ENCODE assay signal across 7 cellular contexts in the genomic region with DNA sequence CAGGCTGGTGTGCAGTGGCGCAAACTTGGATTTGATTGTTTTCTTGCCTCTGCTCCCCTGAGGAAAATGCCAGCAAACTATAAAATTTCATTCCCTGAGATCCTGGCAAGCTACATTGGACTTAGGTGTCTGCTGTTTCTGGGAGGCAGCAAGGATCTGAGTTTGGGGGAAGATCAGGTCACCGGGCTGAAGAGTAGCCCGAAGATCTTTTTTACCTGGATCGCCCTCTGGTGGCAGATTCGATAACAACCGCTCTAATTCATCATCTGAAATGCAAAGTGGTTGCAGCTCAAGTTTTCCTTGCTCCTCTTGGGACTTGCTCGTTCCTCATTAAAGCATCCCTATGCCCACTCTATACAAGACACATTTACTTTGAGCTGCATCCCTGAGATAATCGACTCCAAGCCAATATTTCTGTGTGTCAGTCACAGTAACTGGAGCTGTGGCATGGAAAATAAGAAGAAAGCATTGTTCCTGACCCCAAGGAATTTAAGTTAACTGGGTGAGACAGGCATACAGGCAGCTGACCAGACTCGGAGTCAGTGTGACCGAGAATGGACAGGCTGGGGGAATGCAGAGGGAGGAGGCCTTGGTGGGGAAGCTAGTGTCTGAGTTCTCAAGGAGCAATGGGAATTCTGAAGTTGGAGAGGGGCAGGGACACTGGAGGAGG.
DNase-seq lines count a peak whose midpoint lies in the region; ATAC-seq and TF ChIP-seq lines count a peak whose summit lies in the region.

No MANE protein-coding gene starts in this region.

- DNase-seq in GM03348 (ENCODE audit: low spot score) (peak; percentile 76), KBM-7 (peak; percentile 64), ascending aorta (ENCODE audit: low spot score in 2 of 2) (no peak), iPS DF 6.9 (ENCODE audit: low read depth, low spot score) (peak; percentile 60)
- peak; percentile 25 to 35 (median 28) for DNase-seq in stimulated activated CD4-positive, alpha-beta T cell treated with anti-CD3 and anti-CD28 coated beads, Interleukin-1b, Interleukin-23, amount 100 ng/mL, for 24 hours (ENCODE audit: low read depth in 4 of 4, low spot score in 1 of 4)

- no peaks in the 10 kb centered on the region for H3K9me3 ChIP-seq in ascending aorta
- no peaks in the 10 kb centered on the region; the same call in 1 of the 2 replicates for H3K9me3 ChIP-seq in iPS DF 6.9 (ENCODE audit: control insufficient read depth, insufficient read depth, low read length)

- in situ Hi-C loops in KBM-7 (cut with MboI; ENCODE audit: low pct_unique_long_range_greater_than_20kb, low sequenced_read_pairs) = no loop called here

- H3K4me3 ChIP-seq in ascending aorta (no peak overlapping the region), iPS DF 6.9 (ENCODE audit: low read length) (no peak overlapping the region)

- no peak overlapping the region for H3K27ac ChIP-seq in ascending aorta
- no peak overlapping the region for H3K27ac ChIP-seq in iPS DF 6.9 (ENCODE audit: low read length)

- intact Hi-C loops in ascending aorta (cut with DNase I) = no loop called here

- TF ChIP-seq CTCF in ascending aorta (IDR thresholded peaks at IDR 0.05) = peak in 2 of 3 experiments; percentile 34 to 61

- ATAC-seq in SK-N-SH treated with all-trans-retinoic acid at 6 μM for 48 hours (peak; percentile 80), GM21576 (IDR thresholded peaks at IDR 0.05; ENCODE audit: unreplicated experiment) (no peak)

- WGBS in iPS DF 6.9 (ENCODE audit: insufficient coverage, insufficient read length) = no CpG with 5 or more reads among the region's 10 CpGs

- no peaks in the 10 kb centered on the region for H3K36me3 ChIP-seq in ascending aorta
- H3K36me3 ChIP-seq in iPS DF 6.9 (ENCODE audit: control insufficient read depth, insufficient read depth, low read length) = no peaks in the 10 kb centered on the region

- no peaks in the 10 kb centered on the region for H3K27me3 ChIP-seq in ascending aorta
- no peaks in the 10 kb centered on the region for H3K27me3 ChIP-seq in iPS DF 6.9 (ENCODE audit: control insufficient read depth, insufficient read depth, low read length)

- H3K4me1 ChIP-seq in ascending aorta = no peaks in the 10 kb centered on the region
- no peaks in the 10 kb centered on the region for H3K4me1 ChIP-seq in iPS DF 6.9 (ENCODE audit: control insufficient read depth, insufficient read depth, low read length)

TF ChIP-seq in SK-N-SH treated with all-trans-retinoic acid at 6 μM for 48 hours, 23 proteins besides CTCF, POLR2A, EP300 and RAD21:
- no peak for TF ChIP-seq RARB (CRISPR knock-in tag; IDR thresholded peaks at IDR 0.05)
- no peak for TF ChIP-seq TOX (CRISPR knock-in tag; IDR thresholded peaks at IDR 0.05; ENCODE audit: borderline replicate concordance)
- TF ChIP-seq ZNF70 (CRISPR knock-in tag; IDR thresholded peaks at IDR 0.05) = no peak
- TF ChIP-seq ARNTL (CRISPR knock-in tag; IDR thresholded peaks at IDR 0.05; ENCODE audit: borderline replicate concordance, low read depth) = no peak
- TF ChIP-seq PPARA (CRISPR knock-in tag; IDR thresholded peaks at IDR 0.05; ENCODE audit: borderline replicate concordance) = no peak
- no peak for TF ChIP-seq CSDC2 (CRISPR knock-in tag; IDR thresholded peaks at IDR 0.05)
- TF ChIP-seq GLIS3 (CRISPR knock-in tag; IDR thresholded peaks at IDR 0.05) = no peak
- no peak for TF ChIP-seq ZFP30 (CRISPR knock-in tag; IDR thresholded peaks at IDR 0.05)
- TF ChIP-seq, protein P1, sequence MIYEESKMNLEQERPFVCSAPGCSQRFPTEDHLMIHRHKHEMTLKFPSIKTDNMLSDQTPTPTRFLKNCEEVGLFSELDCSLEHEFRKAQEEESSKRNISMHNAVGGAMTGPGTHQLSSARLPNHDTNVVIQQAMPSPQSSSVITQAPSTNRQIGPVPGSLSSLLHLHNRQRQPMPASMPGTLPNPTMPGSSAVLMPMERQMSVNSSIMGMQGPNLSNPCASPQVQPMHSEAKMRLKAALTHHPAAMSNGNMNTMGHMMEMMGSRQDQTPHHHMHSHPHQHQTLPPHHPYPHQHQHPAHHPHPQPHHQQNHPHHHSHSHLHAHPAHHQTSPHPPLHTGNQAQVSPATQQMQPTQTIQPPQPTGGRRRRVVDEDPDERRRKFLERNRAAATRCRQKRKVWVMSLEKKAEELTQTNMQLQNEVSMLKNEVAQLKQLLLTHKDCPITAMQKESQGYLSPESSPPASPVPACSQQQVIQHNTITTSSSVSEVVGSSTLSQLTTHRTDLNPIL (CRISPR knock-in tag; IDR thresholded peaks at IDR 0.05; ENCODE audit: low read depth) = no peak
- no peak for TF ChIP-seq ZNF565 (CRISPR knock-in tag; conservative IDR thresholded peaks at IDR 0.05; ENCODE audit: low read depth)

Comparison
In these comparisons a context has a peak if more than half of its experiments do, and no peak if none do; other contexts are left out.
1. DNase-seq: peak in GM03348 (single experiment), KBM-7 (single experiment), iPS DF 6.9 (single experiment) and stimulated activated CD4-positive, alpha-beta T cell treated with anti-CD3 and anti-CD28 coated beads, Interleukin-1b, Interleukin-23, amount 100 ng/mL, for 24 hours (4 of 4); none in ascending aorta (0 of 2).